ENCODE assay signal across 10 cellular contexts in genomic region chr5:27315541-27316282, GRCh38.
DNase-seq lines count a peak whose midpoint lies in the region; ATAC-seq lines count a peak whose summit lies in the region.
"Had no signal": no experiment of that assay in that cellular context is flagged by ENCODE, and none has a peak within 500 bp of the region (broad histone marks: within the 10 kb centered on the region; RNA-seq: fewer than 3 reads in every experiment).

No MANE protein-coding gene starts in this region.

- ATAC-seq in HG03039 (IDR thresholded peaks at IDR 0.05; ENCODE audit: unreplicated experiment), result no peak
- ATAC-seq: left colon had no signal

- DNase-seq in EH (ENCODE audit: low read depth), result peak; percentile 78
- peak; percentile 11 to 35 for DNase-seq in Kasumi-1 (lab: John Stamatoyannopoulos, UW)
- DNase-seq in astrocyte of the hippocampus (ENCODE audit: low read depth, low spot score), result peak; percentile 22
- DNase-seq in kidney tubule cell (ENCODE audit: low spot score), result peak; percentile 4
- DNase-seq in SIG-M5 treated with dmso at 0.1 percent for 504 hours (lab: John Stamatoyannopoulos, UW; ENCODE audit: unreplicated experiment), result no peak
- DNase-seq in SIG-M5 (lab: John Stamatoyannopoulos, UW), result no peak
- no peak for DNase-seq in NCI-H1694 (lab: John Stamatoyannopoulos, UW)
- DNase-seq: left colon, uterus had no signal

Comparison
In these comparisons a context has a peak if more than half of its experiments do, and no peak if none do; other contexts are left out.
1. DNase-seq: peak in EH (single experiment), Kasumi-1 (2 of 2), astrocyte of the hippocampus (single experiment) and kidney tubule cell (single experiment); none in SIG-M5 treated with dmso at 0.1 percent for 504 hours (single experiment), SIG-M5 (single experiment) and NCI-H1694 (single experiment).